In the genomic region with DNA sequence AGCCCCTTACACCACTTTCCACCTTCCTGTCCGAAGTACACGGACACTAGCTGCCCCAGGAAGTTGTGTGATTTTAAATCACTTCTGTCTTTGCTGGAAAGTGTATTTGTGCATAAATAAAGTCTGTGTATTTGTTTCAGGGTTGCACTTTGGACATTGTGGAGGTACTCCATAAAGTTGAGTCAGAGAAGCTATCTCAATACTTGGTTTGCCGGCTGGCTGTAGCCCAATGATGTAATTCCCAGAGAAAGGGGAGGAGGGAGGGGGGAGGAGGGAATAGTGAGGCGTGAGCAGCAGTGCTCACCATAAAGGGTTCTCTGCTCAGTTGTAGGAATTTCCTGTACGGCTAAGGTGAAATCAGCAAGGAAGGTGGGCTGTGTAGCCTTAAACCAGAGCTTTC, we compare ENCODE assay signal across 12 cellular contexts. TPM values are rescaled to one million over a fixed set of nuclear protein-coding genes. Genes with fewer than 3 reads are reported as not detected.
DNase-seq lines count a peak whose midpoint lies in the region; ATAC-seq, FAIRE-seq and TF ChIP-seq lines count a peak whose summit lies in the region.
"Had no signal": no experiment of that assay in that cellular context is flagged by ENCODE, and none has a peak within 500 bp of the region (broad histone marks: within the 10 kb centered on the region; RNA-seq: fewer than 3 reads in every experiment).

No MANE protein-coding gene starts in this region.

- no peak overlapping the region for H3K4me3 ChIP-seq in adipocyte (ENCODE audit: low read length)
- H3K4me3 ChIP-seq in gastroesophageal sphincter = no peak overlapping the region
- H3K4me3 ChIP-seq in pancreas = no peak overlapping the region
- H3K4me3 ChIP-seq: thyroid gland had no signal

- H3K27ac ChIP-seq in gastroesophageal sphincter (no peak overlapping the region), pancreas (peak overlapping the region in 3 of 4 donors; percentile 7 to 60 (median 46))
- H3K27ac ChIP-seq: thyroid gland had no signal

- no peak overlapping the region for H3K4me3 Mint-ChIP-seq in T-helper 17 cell
- H3K4me3 Mint-ChIP-seq: activated B cell treated with CpG ODN at 0.5 μM for 24 hours; activated naive CD4-positive, alpha-beta T cell treated with anti-CD3 and anti-CD28 coated beads for 36 hours had no signal

- WGBS in gastroesophageal sphincter (ENCODE audit: low coverage in 1 of 2), 2 donors = 49 to 70% methylated on average over 2 to 5 of the region's 5 CpGs
- 50 to 60% methylated on average over 5 of the region's 5 CpGs for WGBS in pancreas, 2 donors

- H3K27me3 ChIP-seq in adipocyte (replicated peaks; ENCODE audit: control insufficient read depth, insufficient read depth, low read length) (peaks cover under 1% of the 10 kb centered on the region), gastroesophageal sphincter (no peaks in the 10 kb centered on the region), pancreas (no peaks in the 10 kb centered on the region)
- H3K27me3 ChIP-seq: thyroid gland had no signal

- intact Hi-C loops in pancreas (cut with DNase I) = no loop called here

- no peak for FAIRE-seq in pancreas (lab: Jason Lieb, UNC)

- H3K27ac Mint-ChIP-seq in T-helper 17 cell = no peak overlapping the region
- H3K27ac Mint-ChIP-seq: activated B cell treated with CpG ODN at 0.5 μM for 24 hours; activated naive CD4-positive, alpha-beta T cell treated with anti-CD3 and anti-CD28 coated beads for 36 hours had no signal

- TF ChIP-seq CTCF in gastroesophageal sphincter (IDR thresholded peaks at IDR 0.05) = no peak
- TF ChIP-seq CTCF in pancreas (IDR thresholded peaks at IDR 0.05) = no peak

- peaks cover 8% of the 10 kb centered on the region for H3K4me1 Mint-ChIP-seq in T-helper 17 cell

- no peaks in the 10 kb centered on the region for H3K9me3 ChIP-seq in adipocyte (ENCODE audit: control insufficient read depth, low read length)
- no peaks in the 10 kb centered on the region for H3K9me3 ChIP-seq in gastroesophageal sphincter
- no peaks in the 10 kb centered on the region for H3K9me3 ChIP-seq in pancreas
- no peaks in the 10 kb centered on the region for H3K9me3 ChIP-seq in T-helper 17 cell (ENCODE audit: control insufficient read depth, low read length, poor library complexity, severe bottlenecking)
- H3K9me3 ChIP-seq: thyroid gland had no signal

- H3K4me1 ChIP-seq in adipocyte (ENCODE audit: control insufficient read depth, insufficient read depth, low read length) (peaks cover 22% of the 10 kb centered on the region), gastroesophageal sphincter (no peaks in the 10 kb centered on the region), pancreas (no peaks in the 10 kb centered on the region)
- H3K4me1 ChIP-seq: thyroid gland had no signal

- H3K27me3 Mint-ChIP-seq in T-helper 17 cell = no peaks in the 10 kb centered on the region
- H3K27me3 Mint-ChIP-seq: activated B cell treated with CpG ODN at 0.5 μM for 24 hours had no signal

- no peak for TF ChIP-seq EP300 in gastroesophageal sphincter (IDR thresholded peaks at IDR 0.05)

- peaks cover 14% of the 10 kb centered on the region for H3K36me3 ChIP-seq in adipocyte (ENCODE audit: control insufficient read depth, insufficient read depth, low read length, severe bottlenecking)
- peaks cover 0 to 46% of the 10 kb centered on the region in 2 donors for H3K36me3 ChIP-seq in gastroesophageal sphincter
- no peaks in the 10 kb centered on the region for H3K36me3 ChIP-seq in pancreas

- no peak for TF ChIP-seq POLR2A in gastroesophageal sphincter (IDR thresholded peaks at IDR 0.05)

- H3K9ac ChIP-seq in adipocyte (ENCODE audit: low read length) = no peak overlapping the region

- ATAC-seq in gastroesophageal sphincter (peak; percentile 56), pancreas (peak; percentile 67 to 84 (median 70)), HG02798 (IDR thresholded peaks at IDR 0.05; ENCODE audit: poor library complexity, unreplicated experiment) (no peak), GM18502 (IDR thresholded peaks at IDR 0.05; ENCODE audit: poor library complexity, unreplicated experiment) (no peak), T-helper 17 cell (no peak)

- peaks cover 5% of the 10 kb centered on the region for H3K36me3 Mint-ChIP-seq in T-helper 17 cell (ENCODE audit: low read depth)

- peak; percentile 61 for DNase-seq in ELR (ENCODE audit: low read depth)
- DNase-seq in adipocyte (ENCODE audit: low read depth) = peak; percentile 4
- DNase-seq in pancreas = peak in 3 of 6 donors; percentile 26 to 53 (median 34)
- DNase-seq in activated T-cell treated with anti-CD3 and anti-CD28 coated beads for 4 hours = no peak
- DNase-seq in T-helper 17 cell = no peak
- DNase-seq: activated B cell treated with CpG ODN at 0.5 μM for 24 hours; activated naive CD4-positive, alpha-beta T cell treated with anti-CD3 and anti-CD28 coated beads for 36 hours; DMS 273 treated with DMSO at 0.1 percent for 48 hours; thyroid gland had no signal

RNA-seq across cellular contexts. Expression of a gene that starts 7.5 kb away (rescaled TPM):
- 1 to 10 TPM; 5.4 to 9.7 (median 6.4) TPM for total RNA-seq in gastroesophageal sphincter
- 1 to 10 TPM; 3.5 to 8.6 (median 5.8) TPM for total RNA-seq in pancreas
- 1 to 10 TPM; 4.5 to 8.0 TPM for polyA plus RNA-seq in pancreas
- total RNA-seq in T-helper 17 cell = 1 to 10 TPM; 5.9 to 9.6 TPM

RNA-seq across cellular contexts. Expression of a gene that starts 13.6 kb away (rescaled TPM):
- total RNA-seq in gastroesophageal sphincter (under 1 TPM in 1 of 4 donors, not detected in 3; 0.15 TPM), pancreas (1 to 10 TPM in 2 of 6 donors, under 1 TPM in 4; 0.22 to 1.2 (median 0.81) TPM), T-helper 17 cell (under 1 TPM; 0.27 to 0.42 TPM)
- polyA plus RNA-seq in pancreas = 1 to 10 TPM; 1.4 to 3.7 TPM

RNA-seq across cellular contexts. Expression of a gene that starts 23.1 kb away (rescaled TPM):
- total RNA-seq in gastroesophageal sphincter (1 to 10 TPM in 2 of 4 donors, under 1 TPM in 1, not detected in 1; 0.39 to 2.2 (median 1.4) TPM), pancreas (under 1 TPM; 0.14 to 0.97 (median 0.30) TPM), T-helper 17 cell (not detected)
- under 1 TPM; 0.15 to 0.70 TPM for polyA plus RNA-seq in pancreas
- total RNA-seq: activated naive CD4-positive, alpha-beta T cell treated with anti-CD3 and anti-CD28 coated beads for 36 hours; thyroid gland had no signal

Comparison
In these comparisons a context has a peak if more than half of its experiments do, and no peak if none do; other contexts are left out.
1. DNase-seq: peak in ELR (single experiment) and adipocyte (single experiment); none in activated T-cell treated with anti-CD3 and anti-CD28 coated beads for 4 hours (single experiment) and T-helper 17 cell (0 of 3).
2. ATAC-seq: peak in gastroesophageal sphincter (single experiment) and pancreas (4 of 4); none in HG02798 (single experiment), GM18502 (single experiment) and T-helper 17 cell (single experiment).
3. H3K27ac ChIP-seq: peak in pancreas (3 of 4); none in gastroesophageal sphincter (0 of 4).